Comparison of ENCODE assay signal across 1 cellular context in genomic region chr5:87787640-87788039, GRCh38.
A peak's percentile ranks its signal among the peaks of the same experiment; 100 is the strongest.
TF ChIP-seq lines count a peak whose summit lies in the region.

No MANE protein-coding gene starts in this region.

TF ChIP-seq in WTC11, 78 proteins besides CTCF, POLR2A, EP300 and RAD21 (continued from another document):
- no peak for TF ChIP-seq E2F1 (CRISPR knock-in tag; IDR thresholded peaks at IDR 0.05)
- TF ChIP-seq, protein P1, sequence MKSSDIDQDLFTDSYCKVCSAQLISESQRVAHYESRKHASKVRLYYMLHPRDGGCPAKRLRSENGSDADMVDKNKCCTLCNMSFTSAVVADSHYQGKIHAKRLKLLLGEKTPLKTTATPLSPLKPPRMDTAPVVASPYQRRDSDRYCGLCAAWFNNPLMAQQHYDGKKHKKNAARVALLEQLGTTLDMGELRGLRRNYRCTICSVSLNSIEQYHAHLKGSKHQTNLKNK (CRISPR knock-in tag; IDR thresholded peaks at IDR 0.05), result peak; percentile 93
TF ChIP-seq in WTC11: peak in this region for 2.
